Comparison of ENCODE assay signal across 24 cellular contexts in genomic region chr1:211601159-211601558, GRCh38. TPM values are rescaled to one million over a fixed set of nuclear protein-coding genes. Genes with fewer than 3 reads are reported as not detected.
A peak's percentile ranks its signal among the peaks of the same experiment; 100 is the strongest.
DNase-seq lines count a peak whose midpoint lies in the region; ATAC-seq, FAIRE-seq and TF ChIP-seq lines count a peak whose summit lies in the region.
"Had no signal": no experiment of that assay in that cellular context is flagged by ENCODE, and none has a peak within 500 bp of the region (broad histone marks: within the 10 kb centered on the region; RNA-seq: fewer than 3 reads in every experiment).

No MANE protein-coding gene starts in this region.

- no peak overlapping the region for H3K4ac ChIP-seq in trophoblast cell (ENCODE audit: low read depth, low read length)

- TF ChIP-seq POLR2A in HepG2 (IDR thresholded peaks at IDR 0.05; ENCODE audit: insufficient read depth in 1 of 2, low read depth in 2 of 2, low read length in 2 of 2) (no peak), right lobe of liver (IDR thresholded peaks at IDR 0.05) (no peak)

- H2BK12ac ChIP-seq in trophoblast cell (ENCODE audit: low read length) = no peak overlapping the region

- no peak overlapping the region for H4K91ac ChIP-seq in trophoblast cell (ENCODE audit: low read depth, low read length)

- H2AFZ ChIP-seq in HepG2 (ENCODE audit: low read length) (no peak overlapping the region), PC-9 (no peak overlapping the region), trophoblast cell (ENCODE audit: insufficient read depth, low read length, poor library complexity) (no peak overlapping the region)

- no peak overlapping the region for H3K4me3 Mint-ChIP-seq in activated CD8-positive, alpha-beta T cell treated with anti-CD3 and anti-CD28 coated beads for 36 hours
- H3K4me3 Mint-ChIP-seq in activated naive CD8-positive, alpha-beta T cell treated with anti-CD3 and anti-CD28 coated beads for 36 hours = no peak overlapping the region
- H3K4me3 Mint-ChIP-seq: CD14-positive monocyte; CD4-positive, alpha-beta T cell; CD8-positive, alpha-beta memory T cell; GM23338 had no signal

- H3K9me3 Mint-ChIP-seq in activated CD8-positive, alpha-beta T cell treated with anti-CD3 and anti-CD28 coated beads for 36 hours = no peaks in the 10 kb centered on the region
- no peaks in the 10 kb centered on the region for H3K9me3 Mint-ChIP-seq in activated naive CD8-positive, alpha-beta T cell treated with anti-CD3 and anti-CD28 coated beads for 36 hours
- H3K9me3 Mint-ChIP-seq: CD4-positive, alpha-beta T cell; CD8-positive, alpha-beta memory T cell; GM23338 had no signal

- ATAC-seq in HepG2 (no peak), right lobe of liver (no peak), HG02981 (IDR thresholded peaks at IDR 0.05; ENCODE audit: unreplicated experiment) (no peak)
- ATAC-seq in activated CD8-positive, alpha-beta T cell treated with anti-CD3 and anti-CD28 coated beads for 36 hours = no peak
- ATAC-seq: GM23338 had no signal

- no peak for FAIRE-seq in HepG2 (lab: Jason Lieb, UNC)
- FAIRE-seq: A204.1, D721Med, GM12892, GM19239, H54 had no signal

- no peak overlapping the region for H3K23ac ChIP-seq in trophoblast cell (ENCODE audit: low read length)

- POLR2A ChIA-PET in HepG2 (lab: Yijun Ruan, JAX) = no interaction called here
- POLR2A ChIA-PET in PC-9 (lab: Charles Lee; ENCODE audit: unreplicated experiment) = interaction anchor here (0.7 kb wide), 1 partner anchor 38 kb away, joined by 5 read pairs; no protein-coding TSS in a partner anchor
- POLR2A ChIA-PET in activated CD8-positive, alpha-beta T cell treated with anti-CD3 and anti-CD28 coated beads for 36 hours (lab: Charles Lee) = no interaction called here

- no peak overlapping the region for H3K4me3 ChIP-seq in HepG2 (replicated peaks in 1 of 3; ENCODE audit: insufficient read depth in 1 of 3, low read depth in 2 of 3, low read length in 3 of 3)
- H3K4me3 ChIP-seq in right lobe of liver = no peak overlapping the region
- H3K4me3 ChIP-seq in PC-9 = no peak overlapping the region
- peak overlapping the region; percentile 6 for H3K4me3 ChIP-seq in trophoblast cell (ENCODE audit: low read depth, low read length)
- H3K4me3 ChIP-seq: BLaER1 treated with 17β-estradiol and CSF1 and Interleukin-3, amounts not matched to agents 10 nM and 100 nM; GM23338; HAP-1 had no signal

- H3K79me1 ChIP-seq in trophoblast cell (ENCODE audit: low read length) = no peaks in the 10 kb centered on the region

- no peak overlapping the region for H3K27ac Mint-ChIP-seq in activated CD8-positive, alpha-beta T cell treated with anti-CD3 and anti-CD28 coated beads for 36 hours
- no peak overlapping the region for H3K27ac Mint-ChIP-seq in activated naive CD8-positive, alpha-beta T cell treated with anti-CD3 and anti-CD28 coated beads for 36 hours
- H3K27ac Mint-ChIP-seq: CD4-positive, alpha-beta T cell; CD8-positive, alpha-beta memory T cell; GM23338 had no signal

- no peak overlapping the region for H4K12ac ChIP-seq in trophoblast cell (ENCODE audit: low read depth, low read length)

- no peak overlapping the region for H3K9ac ChIP-seq in HepG2 (ENCODE audit: insufficient read depth, low read depth, low read length)
- H3K9ac ChIP-seq in trophoblast cell (ENCODE audit: low read length) = no peak overlapping the region

- WGBS in HepG2 (ENCODE audit: low lambda C conversion rate) = 88% methylated on average over 3 of the region's 3 CpGs
- 52% methylated on average over 3 of the region's 3 CpGs for WGBS in right lobe of liver (ENCODE audit: insufficient coverage, low coverage, low lambda C conversion rate, missing lambda C conversion rate)
- WGBS in trophoblast cell (ENCODE audit: extremely low coverage, insufficient coverage, insufficient read length) = no CpG with 5 or more reads among the region's 3 CpGs

- H4K20me1 ChIP-seq in HepG2 (ENCODE audit: insufficient read depth, low read length) (no peaks in the 10 kb centered on the region), PC-9 (ENCODE audit: insufficient read depth) (no peaks in the 10 kb centered on the region)
- H4K20me1 ChIP-seq: BLaER1 treated with 17β-estradiol and CSF1 and Interleukin-3, amounts not matched to agents 10 nM and 100 nM had no signal

- in situ Hi-C loops in HepG2 (cut with HindIII; ENCODE audit: extremely low pct_ligation_motif_present, low pct_unique_long_range_greater_than_20kb) = no loop called here

- no peak overlapping the region for H2AK5ac ChIP-seq in trophoblast cell (ENCODE audit: low read length)

- H3K27me3 ChIP-seq in HepG2 (ENCODE audit: control insufficient read depth in 1 of 2, insufficient read depth in 2 of 2, low read length in 2 of 2) = no peaks in the 10 kb centered on the region
- no peaks in the 10 kb centered on the region for H3K27me3 ChIP-seq in right lobe of liver
- no peaks in the 10 kb centered on the region for H3K27me3 ChIP-seq in PC-9 (ENCODE audit: insufficient read depth, low read depth)
- H3K27me3 ChIP-seq in trophoblast cell (ENCODE audit: insufficient read depth, low read length) = no peaks in the 10 kb centered on the region
- H3K27me3 ChIP-seq: BE2C; BLaER1 treated with 17β-estradiol and CSF1 and Interleukin-3, amounts not matched to agents 10 nM and 100 nM had no signal

- intact Hi-C loops in HepG2 (cut with micrococcal nuclease; ENCODE audit: unreplicated experiment) (no loop called here), right lobe of liver (cut with DNase I) (no loop called here), PC-9 (cut with micrococcal nuclease; ENCODE audit: unreplicated experiment) (no loop called here)
- intact Hi-C loops in activated CD8-positive, alpha-beta T cell treated with anti-CD3 and anti-CD28 coated beads for 36 hours (cut with micrococcal nuclease) = no loop called here

- TF ChIP-seq CTCF in HepG2 (CRISPR knock-in tag; IDR thresholded peaks at IDR 0.05) (no peak), right lobe of liver (IDR thresholded peaks at IDR 0.05) (no peak), PC-9 (conservative IDR thresholded peaks at IDR 0.05) (no peak)
- TF ChIP-seq CTCF in activated CD8-positive, alpha-beta T cell treated with anti-CD3 and anti-CD28 coated beads for 36 hours (IDR thresholded peaks at IDR 0.05) = no peak

- DNase-seq in HepG2 (ENCODE audit: low spot score) (no peak), right lobe of liver (no peak), PC-9 (no peak), trophoblast cell (peak in 1 of 2 donors; percentile 72), HK-2 (ENCODE audit: unreplicated experiment) (no peak)
- DNase-seq in activated CD8-positive, alpha-beta T cell treated with anti-CD3 and anti-CD28 coated beads for 36 hours = no peak
- no peak for DNase-seq in activated naive CD8-positive, alpha-beta T cell treated with anti-CD3 and anti-CD28 coated beads for 36 hours
- DNase-seq: AML-193; BE2C; CD4-positive, alpha-beta T cell; CD8-positive, alpha-beta memory T cell; DMS 273 treated with DMSO at 0.1 percent for 48 hours; GF-D8 had no signal

- no peak overlapping the region for H3K18ac ChIP-seq in trophoblast cell (ENCODE audit: low read length)

- no peaks in the 10 kb centered on the region for H3K36me3 ChIP-seq in HepG2 (replicated peaks in 1 of 2; ENCODE audit: control insufficient read depth in 1 of 2, insufficient read depth in 2 of 2, low read length in 2 of 2)
- no peaks in the 10 kb centered on the region for H3K36me3 ChIP-seq in right lobe of liver
- 0 out of 2 replicates have a peak, but pooled peaks cover 5% of the 10 kb centered on the region for H3K36me3 ChIP-seq in PC-9 (ENCODE audit: low read depth)
- H3K36me3 ChIP-seq in trophoblast cell (ENCODE audit: control insufficient read depth in 1 of 2, insufficient read depth in 2 of 2, low read length in 2 of 2) = no peaks in the 10 kb centered on the region
- H3K36me3 ChIP-seq: BE2C, HAP-1 had no signal

- H3K4me1 Mint-ChIP-seq in activated CD8-positive, alpha-beta T cell treated with anti-CD3 and anti-CD28 coated beads for 36 hours (ENCODE audit: low read depth) = peaks cover 7% of the 10 kb centered on the region
- peaks cover 7% of the 10 kb centered on the region for H3K4me1 Mint-ChIP-seq in activated naive CD8-positive, alpha-beta T cell treated with anti-CD3 and anti-CD28 coated beads for 36 hours
- H3K4me1 Mint-ChIP-seq: GM23338 had no signal

- H3F3A ChIP-seq in PC-9 (ENCODE audit: insufficient read depth, low read depth) = peaks cover 42% of the 10 kb centered on the region

- H3K27ac ChIP-seq in HepG2 (ENCODE audit: extremely low read length, insufficient read depth, low read length) (no peak overlapping the region), right lobe of liver (no peak overlapping the region), PC-9 (peak overlapping the region; percentile 84), trophoblast cell (ENCODE audit: low read depth, low read length) (no peak overlapping the region)
- H3K27ac ChIP-seq: 22Rv1 had no signal

- H3K4me1 ChIP-seq in HepG2 (ENCODE audit: insufficient read depth, low read length) (peaks cover 63% of the 10 kb centered on the region), right lobe of liver (peaks cover 0 to 42% (median 11%) of the 10 kb centered on the region in 4 donors), PC-9 (replicated peaks; ENCODE audit: insufficient read depth) (peaks cover 47% of the 10 kb centered on the region), trophoblast cell (ENCODE audit: control insufficient read depth in 1 of 2, insufficient read depth in 2 of 2, low read length in 2 of 2) (peaks cover 0 to 2% of the 10 kb centered on the region in 2 experiments)
- H3K4me1 ChIP-seq: HAP-1 had no signal

- peaks cover 21% of the 10 kb centered on the region for H3K79me2 ChIP-seq in HepG2 (ENCODE audit: insufficient read depth, low read length)
- H3K79me2 ChIP-seq in PC-9 (ENCODE audit: low read depth) = peaks cover 40% of the 10 kb centered on the region
- H3K79me2 ChIP-seq in trophoblast cell (ENCODE audit: control insufficient read depth, insufficient read depth, low read length, poor library complexity) = no peaks in the 10 kb centered on the region

- no peak for TF ChIP-seq EP300 in HepG2 (IDR thresholded peaks at IDR 0.05; ENCODE audit: low read depth in 2 of 2, low read length in 2 of 2)
- TF ChIP-seq EP300 in HepG2 (CRISPR knock-in tag; IDR thresholded peaks at IDR 0.05; ENCODE audit: borderline replicate concordance) = no peak

- no peaks in the 10 kb centered on the region for H3K36me3 Mint-ChIP-seq in activated CD8-positive, alpha-beta T cell treated with anti-CD3 and anti-CD28 coated beads for 36 hours (ENCODE audit: low read depth)
- no peaks in the 10 kb centered on the region for H3K36me3 Mint-ChIP-seq in activated naive CD8-positive, alpha-beta T cell treated with anti-CD3 and anti-CD28 coated beads for 36 hours
- H3K36me3 Mint-ChIP-seq: CD8-positive, alpha-beta memory T cell had no signal

- BruUV-seq in HepG2 (replicated peaks; lab: Mats Ljungman, UMichigan) = no TSS peak
- BruUV-seq in PC-9 (replicated peaks; lab: Mats Ljungman, UMichigan) = no TSS peak

- H2BK5ac ChIP-seq in trophoblast cell (ENCODE audit: low read depth, low read length, poor library complexity) = no peak overlapping the region

- no peak overlapping the region for H2BK120ac ChIP-seq in trophoblast cell (ENCODE audit: insufficient read depth, low read length, poor library complexity)

- no peak overlapping the region for H3K14ac ChIP-seq in trophoblast cell (ENCODE audit: low read length)

- CTCF ChIA-PET in HepG2 (lab: Yijun Ruan, JAX; ENCODE audit: low intra/inter-chr PET ratio, low total read pairs) = no interaction called here
- CTCF ChIA-PET in PC-9 (lab: Charles Lee) = no interaction called here
- CTCF ChIA-PET in activated CD8-positive, alpha-beta T cell treated with anti-CD3 and anti-CD28 coated beads for 36 hours (lab: Charles Lee) = interaction anchor here (1.8 kb wide), 1 partner anchor 12 kb away, joined by 5 read pairs; no protein-coding TSS in a partner anchor

- peaks cover 4% of the 10 kb centered on the region for H3K27me3 Mint-ChIP-seq in activated CD8-positive, alpha-beta T cell treated with anti-CD3 and anti-CD28 coated beads for 36 hours
- peaks cover 3% of the 10 kb centered on the region for H3K27me3 Mint-ChIP-seq in activated naive CD8-positive, alpha-beta T cell treated with anti-CD3 and anti-CD28 coated beads for 36 hours

- no peaks in the 10 kb centered on the region for H3K9me2 ChIP-seq in PC-9 (ENCODE audit: insufficient read depth)

- H3K9me3 ChIP-seq in HepG2 (ENCODE audit: low read length) = no peaks in the 10 kb centered on the region
- H3K9me3 ChIP-seq in right lobe of liver = no peaks in the 10 kb centered on the region
- no peaks in the 10 kb centered on the region for H3K9me3 ChIP-seq in PC-9 (ENCODE audit: insufficient read depth, low read depth)
- peaks cover 1% of the 10 kb centered on the region for H3K9me3 ChIP-seq in trophoblast cell (ENCODE audit: insufficient read depth, low read depth, low read length)
- H3K9me3 ChIP-seq: BE2C; BLaER1 treated with 17β-estradiol and CSF1 and Interleukin-3, amounts not matched to agents 10 nM and 100 nM; HAP-1 had no signal

- TF ChIP-seq RAD21 in HepG2 (CRISPR knock-in tag; IDR thresholded peaks at IDR 0.05) = no peak

- H4K8ac ChIP-seq in trophoblast cell (ENCODE audit: low read depth, low read length) = no peak overlapping the region

- no peak overlapping the region for H3K4me2 ChIP-seq in HepG2 (ENCODE audit: low read depth, low read length)
- H3K4me2 ChIP-seq in PC-9 = peak overlapping the region; percentile 85
- H3K4me2 ChIP-seq in trophoblast cell (ENCODE audit: low read length) = no peak overlapping the region
- H3K4me2 ChIP-seq: GM23338 had no signal

RNA-seq across cellular contexts. Expression of gene SLC30A1, which starts 22.2 kb away (rescaled TPM):
- total RNA-seq in HepG2 (2016; rRNA removed; fragmentation: Illumina TruSeq; extraction: Trizol) = 24.4 and 26.8 TPM in 2 replicates
- 3.1 and 3.8 TPM in 2 replicates for total RNA-seq in HepG2 (2016; cell fraction: cytosol; rRNA removed; fragmentation: Illumina TruSeq; extraction: Trizol; ENCODE audit: low read depth)
- 25.5 and 28.3 TPM in 2 replicates for total RNA-seq in HepG2 (2016; cell fraction: insoluble cytoplasmic fraction; rRNA removed; fragmentation: Illumina TruSeq; extraction: Trizol)
- 15.5 and 17.6 TPM in 2 replicates for total RNA-seq in HepG2 (2016; cell fraction: membrane; rRNA removed; fragmentation: Illumina TruSeq; extraction: Trizol)
- total RNA-seq in HepG2 (2016; cell fraction: nucleus; rRNA removed; fragmentation: Illumina TruSeq; extraction: Trizol) = 49.0 and 51.0 TPM in 2 replicates
- polyA plus RNA-seq in HepG2 (2011; rRNA removed) = 5.8 and 5.9 TPM in 2 replicates
- polyA plus RNA-seq in HepG2 (2011; cell fraction: cytosol; rRNA removed) = 3.5 and 4.9 TPM in 2 replicates
- polyA plus RNA-seq in HepG2 (2011; cell fraction: nucleus; rRNA removed) = 4.2 and 5.1 TPM in 2 replicates
- 18.3 and 19.9 TPM in 2 replicates for polyA plus RNA-seq in HepG2 (2012)
- polyA plus RNA-seq in HepG2 (2016; cell fraction: cytosol; fragmentation: Illumina TruSeq; extraction: Trizol; ENCODE audit: low read depth) = 2.5 and 2.6 TPM in 2 replicates
- 19.7 and 25.1 TPM in 2 replicates for polyA plus RNA-seq in HepG2 (2016; cell fraction: insoluble cytoplasmic fraction; fragmentation: Illumina TruSeq; extraction: Trizol; ENCODE audit: low read depth)
- polyA plus RNA-seq in HepG2 (2016; cell fraction: membrane; fragmentation: Illumina TruSeq; extraction: Trizol; ENCODE audit: low read depth) = 6.2 and 6.7 TPM in 2 replicates
- 53.6 and 54.2 TPM in 2 replicates for polyA plus RNA-seq in HepG2 (2016; cell fraction: nucleus; fragmentation: Illumina TruSeq; extraction: Trizol; ENCODE audit: insufficient read depth, low read depth)
- polyA minus RNA-seq in HepG2 (2011; rRNA and poly(A)+ RNA removed; ENCODE audit: low replicate concordance) = 9.6 and 24.6 TPM in 2 replicates
- 10.8 and 15.0 TPM in 2 replicates for polyA minus RNA-seq in HepG2 (2011; cell fraction: cytosol; rRNA and poly(A)+ RNA removed)
- polyA minus RNA-seq in HepG2 (2011; cell fraction: nucleus; rRNA and poly(A)+ RNA removed) = 14.9 and 15.0 TPM in 2 replicates
- 10 to 100 TPM; 23.2 to 72.9 (median 48.2) TPM for total RNA-seq in right lobe of liver
- 26.8 and 27.6 TPM in 2 replicates for total RNA-seq in PC-9 (2021)
- 33.1 and 36.2 TPM in 2 replicates for polyA plus RNA-seq in trophoblast cell (2013)
- total RNA-seq in activated CD8-positive, alpha-beta T cell treated with anti-CD3 and anti-CD28 coated beads for 36 hours = 1 to 10 TPM; 6.2 to 7.2 TPM
- total RNA-seq in activated naive CD8-positive, alpha-beta T cell treated with anti-CD3 and anti-CD28 coated beads for 36 hours = 10 to 100 TPM; 11.3 to 12.1 TPM
